ENCODE assay signal across 10 cellular contexts in genomic region chr5:131381011-131381410, GRCh38.
DNase-seq lines count a peak whose midpoint lies in the region; ATAC-seq and TF ChIP-seq lines count a peak whose summit lies in the region.
"Had no signal": no experiment of that assay in that cellular context is flagged by ENCODE, and none has a peak within 500 bp of the region (broad histone marks: within the 10 kb centered on the region; RNA-seq: fewer than 3 reads in every experiment).

No MANE protein-coding gene starts in this region.

- peak overlapping the region; percentile 56 for H3K4me3 Mint-ChIP-seq in CD8-positive, alpha-beta T cell
- no peak overlapping the region for H3K4me3 Mint-ChIP-seq in osteocyte (ENCODE audit: unreplicated experiment)
- H3K4me3 Mint-ChIP-seq in H9 = no peak overlapping the region

- H4K5ac ChIP-seq in H9 (ENCODE audit: insufficient read length, low read depth, low read length) = no peak overlapping the region

- no peak overlapping the region for H3K4me2 ChIP-seq in H9 (ENCODE audit: insufficient read depth, insufficient read length, low read length)

- no peak overlapping the region for H3K14ac ChIP-seq in H9 (ENCODE audit: insufficient read depth, low read length)

- no peak for TF ChIP-seq CTCF in CD8-positive, alpha-beta T cell (IDR thresholded peaks at IDR 0.05)
- no peak for TF ChIP-seq CTCF in osteocyte (IDR thresholded peaks at IDR 0.05)
- no peak for TF ChIP-seq CTCF in H9 (conservative IDR thresholded peaks at IDR 0.05)

- H3K27ac ChIP-seq in CD8-positive, alpha-beta T cell (ENCODE audit: low read depth, low read length) = peak overlapping the region; percentile 94
- H3K27ac ChIP-seq in duodenal mucosa (ENCODE audit: low read depth, low read length) (peak overlapping the region; percentile 47), H9 (ENCODE audit: insufficient read length, low read depth, low read length) (no peak overlapping the region)

- no peaks in the 10 kb centered on the region for H3K79me2 ChIP-seq in H9 (ENCODE audit: insufficient read depth, low read length)

- no peak for ATAC-seq in CD8-positive, alpha-beta T cell
- no peak for ATAC-seq in HG02623 (IDR thresholded peaks at IDR 0.05; ENCODE audit: unreplicated experiment)

- no peak overlapping the region for H3K4ac ChIP-seq in H9 (ENCODE audit: low read depth, low read length)

- H3K9ac ChIP-seq in duodenal mucosa (ENCODE audit: low read depth in 1 of 2, low read length in 2 of 2) = no peak overlapping the region
- H3K9ac ChIP-seq in H9 (ENCODE audit: extremely low read depth, insufficient read length, low read length) = no peak overlapping the region

- no peaks in the 10 kb centered on the region for H3K27me3 Mint-ChIP-seq in CD8-positive, alpha-beta T cell (ENCODE audit: low read depth)
- H3K27me3 Mint-ChIP-seq in osteocyte (ENCODE audit: unreplicated experiment) = no peaks in the 10 kb centered on the region
- no peaks in the 10 kb centered on the region for H3K27me3 Mint-ChIP-seq in H9 (ENCODE audit: low read depth)

- no peak overlapping the region for H2BK5ac ChIP-seq in H9 (ENCODE audit: insufficient read length, low read length)

- peak overlapping the region; percentile 15 for H3K4me3 ChIP-seq in CD8-positive, alpha-beta T cell (ENCODE audit: low read depth, low read length)
- H3K4me3 ChIP-seq in duodenal mucosa (ENCODE audit: low read depth in 1 of 2, low read length in 2 of 2) = no peak overlapping the region
- H3K4me3 ChIP-seq in H7 (ENCODE audit: insufficient read depth, low read depth, low read length) = no peak overlapping the region

- H4K20me1 ChIP-seq in H9 (ENCODE audit: control insufficient read depth, insufficient read depth, insufficient read length) = no peaks in the 10 kb centered on the region

- H3K9me3 ChIP-seq in CD8-positive, alpha-beta T cell (ENCODE audit: low read length) = no peaks in the 10 kb centered on the region
- H3K9me3 ChIP-seq in duodenal mucosa (ENCODE audit: control insufficient read depth in 1 of 2, low read length in 2 of 2) = no peaks in the 10 kb centered on the region
- no peaks in the 10 kb centered on the region for H3K9me3 ChIP-seq in H9 (ENCODE audit: control insufficient read depth, low read depth, low read length)

- H2BK20ac ChIP-seq in H9 (ENCODE audit: low read depth, low read length, poor library complexity, severe bottlenecking) = no peak overlapping the region

- H3T11ph ChIP-seq in H9 (ENCODE audit: low read length) = no peak overlapping the region

- POLR2A ChIA-PET in CD8-positive, alpha-beta T cell (lab: Charles Lee) = interaction anchor here (0.7 to 6.7 kb wide), 7 partner anchors 8 to 226 kb away, joined by 3 to 95 read pairs (median 5); partner anchors contain the start of genes CDC42SE2 and HINT1

- WGBS in H9 (ENCODE audit: extremely low coverage, insufficient read length, low lambda C conversion rate) = no CpG with 5 or more reads among the region's 4 CpGs

- H3K36me3 ChIP-seq in CD8-positive, alpha-beta T cell (ENCODE audit: insufficient read depth, low read length) = peaks cover 7% of the 10 kb centered on the region
- H3K36me3 ChIP-seq in duodenal mucosa (ENCODE audit: control insufficient read depth in 1 of 2, insufficient read depth in 2 of 2, low read length in 2 of 2) (peaks cover 2 to 5% of the 10 kb centered on the region in 2 donors), H7 (replicated peaks; ENCODE audit: control insufficient read depth, insufficient read depth, low read length) (no peaks in the 10 kb centered on the region)

- no peaks in the 10 kb centered on the region for H3K23me2 ChIP-seq in H9 (ENCODE audit: insufficient read length, low read depth, low read length, poor library complexity, severe bottlenecking)

- H2BK120ac ChIP-seq in H9 (ENCODE audit: low read depth, low read length, poor library complexity, severe bottlenecking) = no peak overlapping the region

- no peak overlapping the region for H2AFZ ChIP-seq in H9 (ENCODE audit: low read length)

- no peaks in the 10 kb centered on the region for H3K27me3 ChIP-seq in CD8-positive, alpha-beta T cell (ENCODE audit: insufficient read depth, low read length)
- no peaks in the 10 kb centered on the region for H3K27me3 ChIP-seq in duodenal mucosa (ENCODE audit: control insufficient read depth in 1 of 2, insufficient read depth in 2 of 2, low read length in 2 of 2)
- H3K27me3 ChIP-seq in H9 (ENCODE audit: insufficient read depth, low read length) = no peaks in the 10 kb centered on the region
- H3K27me3 ChIP-seq in H7 (ENCODE audit: control insufficient read depth, insufficient read depth, low read length) = no peaks in the 10 kb centered on the region

- no peak overlapping the region for H2AK5ac ChIP-seq in H9 (ENCODE audit: insufficient read length, low read length)

- no peak overlapping the region for H3K23ac ChIP-seq in H9 (ENCODE audit: insufficient read length, low read depth, low read length)

- H4K8ac ChIP-seq in H9 (replicated peaks; ENCODE audit: insufficient read length, low read depth, low read length) = no peak overlapping the region

- H2BK15ac ChIP-seq in H9 (ENCODE audit: low read depth, low read length) = no peak overlapping the region

- H2BK12ac ChIP-seq in H9 (ENCODE audit: insufficient read length, low read depth, low read length) = no peak overlapping the region

- no peak for DNase-seq in CD8-positive, alpha-beta T cell
- peak; percentile 45 for DNase-seq in OCI-M1 (lab: John Stamatoyannopoulos, UW)
- no peak for DNase-seq in osteocyte (ENCODE audit: extremely low spot score, unreplicated experiment)
- no peak for DNase-seq in H9
- no peak for DNase-seq in H7
- DNase-seq in anterior cingulate cortex (lab: John Stamatoyannopoulos, UW) = no peak
- DNase-seq: GOT3, NCI-H1092 treated with DMSO at 0.1 percent for 48 hours had no signal

- no peaks in the 10 kb centered on the region for H3K9me3 Mint-ChIP-seq in CD8-positive, alpha-beta T cell
- H3K9me3 Mint-ChIP-seq in osteocyte (ENCODE audit: unreplicated experiment) (no peaks in the 10 kb centered on the region), H9 (no peaks in the 10 kb centered on the region)

- H3K4me1 Mint-ChIP-seq in CD8-positive, alpha-beta T cell (ENCODE audit: low read depth) = peaks cover 91% of the 10 kb centered on the region
- H3K4me1 Mint-ChIP-seq in osteocyte (ENCODE audit: unreplicated experiment) (peaks cover 64% of the 10 kb centered on the region), H9 (peaks cover 4 to 9% of the 10 kb centered on the region in 2 experiments; a peak in 1 of 4 replicates)

- no peaks in the 10 kb centered on the region for H3K79me1 ChIP-seq in H9 (ENCODE audit: insufficient read depth, low read depth, low read length, poor library complexity, severe bottlenecking)

- H3K18ac ChIP-seq in H9 (ENCODE audit: insufficient read length, low read depth, low read length) = no peak overlapping the region

- peaks cover 81% of the 10 kb centered on the region for H3K4me1 ChIP-seq in CD8-positive, alpha-beta T cell (ENCODE audit: insufficient read depth, low read length)
- H3K4me1 ChIP-seq in duodenal mucosa (ENCODE audit: control insufficient read depth in 1 of 2, insufficient read depth in 2 of 2, low read length in 2 of 2) = peaks cover 28 to 37% of the 10 kb centered on the region in 2 donors
- no peaks in the 10 kb centered on the region for H3K4me1 ChIP-seq in H9 (ENCODE audit: insufficient read depth, low read length)

- no peak overlapping the region for H4K91ac ChIP-seq in H9 (ENCODE audit: insufficient read length, low read depth, low read length)

- H3K27ac Mint-ChIP-seq in CD8-positive, alpha-beta T cell = peak overlapping the region; percentile 97
- H3K27ac Mint-ChIP-seq in osteocyte (ENCODE audit: unreplicated experiment) (peak overlapping the region; percentile 78), H9 (no peak overlapping the region; a peak in 2 of 7 replicates)

- H3K56ac ChIP-seq in H9 (ENCODE audit: insufficient read length, low read depth, low read length) = no peak overlapping the region

- CTCF ChIA-PET in CD8-positive, alpha-beta T cell (lab: Charles Lee) = interaction anchor here (1.1 to 8.1 kb wide), 15 partner anchors 10 to 185 kb away, joined by 3 to 87 read pairs (median 6); partner anchors contain the start of gene CDC42SE2

- intact Hi-C loops in CD8-positive, alpha-beta T cell (cut with DNase I, micrococcal nuclease) = loop anchor here (2.0 to 5.0 kb wide), 6 partner anchors 22 to 129 kb away; no protein-coding TSS in a partner anchor

- H3K36me3 Mint-ChIP-seq in CD8-positive, alpha-beta T cell = peaks cover 40% of the 10 kb centered on the region
- H3K36me3 Mint-ChIP-seq in osteocyte (ENCODE audit: unreplicated experiment) = no peaks in the 10 kb centered on the region
- no peaks in the 10 kb centered on the region for H3K36me3 Mint-ChIP-seq in H9 (ENCODE audit: insufficient read depth in 1 of 3, low read depth in 3 of 3)

Comparison
In these comparisons a context has a peak if more than half of its experiments do, and no peak if none do; other contexts are left out.
1. H3K27ac Mint-ChIP-seq: peak in CD8-positive, alpha-beta T cell (single experiment) and osteocyte (single experiment); none in H9 (0 of 3).